In the genomic region with DNA sequence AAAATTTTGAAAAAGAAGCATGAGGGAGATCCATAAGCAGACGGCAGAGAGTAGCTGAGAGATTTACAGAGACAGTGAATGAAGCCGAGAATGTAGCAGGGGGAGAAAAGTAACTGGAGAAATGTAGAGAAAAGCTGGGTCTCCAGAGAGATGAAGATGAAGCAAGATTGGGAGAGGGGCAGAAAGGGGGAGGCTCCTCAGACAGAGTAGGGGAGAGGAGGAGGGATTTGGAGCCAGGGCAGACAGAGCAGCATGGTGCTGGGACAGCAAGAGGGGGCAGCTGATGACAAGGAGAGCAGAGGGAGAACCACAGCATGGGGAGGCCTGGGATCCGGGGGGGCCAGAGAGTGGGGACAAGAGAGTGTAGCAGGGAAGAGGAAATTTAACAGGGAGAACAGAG, we compare ENCODE assay signal across 8 cellular contexts. TPM values are rescaled to one million over a fixed set of nuclear protein-coding genes. Genes with fewer than 3 reads are reported as not detected.
DNase-seq lines count a peak whose midpoint lies in the region; ATAC-seq lines count a peak whose summit lies in the region.

No MANE protein-coding gene starts in this region.

- DNase-seq in stimulated activated naive CD8-positive, alpha-beta T cell treated with anti-CD3 and anti-CD28 coated beads, Interleukin-15, Interleukin-2, amounts not matched to agents 100 U/mL and 50 U/mL, for 24 hours: no peak
- no peak for DNase-seq in central memory CD8-positive, alpha-beta T cell (ENCODE audit: low spot score in 2 of 2)
- no peak for DNase-seq in SIG-M5 (lab: John Stamatoyannopoulos, UW)

- no peak for ATAC-seq in stimulated activated naive CD8-positive, alpha-beta T cell treated with anti-CD3 and anti-CD28 coated beads, Interleukin-15, Interleukin-2, amounts not matched to agents 100 U/mL and 50 U/mL, for 24 hours
- no peak for ATAC-seq in central memory CD8-positive, alpha-beta T cell (replicated peaks; ENCODE audit: extremely low read depth, poor library complexity, severe bottlenecking)
- ATAC-seq in HG02938 (IDR thresholded peaks at IDR 0.05; ENCODE audit: unreplicated experiment) (no peak), HG03045 (IDR thresholded peaks at IDR 0.05; ENCODE audit: unreplicated experiment) (no peak), GM18519 (IDR thresholded peaks at IDR 0.05; ENCODE audit: low FRiP score, unreplicated experiment) (no peak)

- H3K27me3 Mint-ChIP-seq in stimulated activated naive CD8-positive, alpha-beta T cell treated with anti-CD3 and anti-CD28 coated beads, Interleukin-15, Interleukin-2, amounts not matched to agents 100 ng/mL and 50 ng/mL, for 24 hours: no peaks in the 10 kb centered on the region
- no peaks in the 10 kb centered on the region for H3K27me3 Mint-ChIP-seq in central memory CD8-positive, alpha-beta T cell

- peaks cover 23% of the 10 kb centered on the region for H3K9me3 Mint-ChIP-seq in stimulated activated naive CD8-positive, alpha-beta T cell treated with anti-CD3 and anti-CD28 coated beads, Interleukin-15, Interleukin-2, amounts not matched to agents 100 ng/mL and 50 ng/mL, for 24 hours
- peaks cover 24% of the 10 kb centered on the region for H3K9me3 Mint-ChIP-seq in central memory CD8-positive, alpha-beta T cell

- 25 to 32% methylated on average over 3 of the region's 3 CpGs for WGBS in mesodermal cell (ENCODE audit: insufficient coverage in 2 of 2), 2 experiments

- H3K27ac Mint-ChIP-seq in stimulated activated naive CD8-positive, alpha-beta T cell treated with anti-CD3 and anti-CD28 coated beads, Interleukin-15, Interleukin-2, amounts not matched to agents 100 ng/mL and 50 ng/mL, for 24 hours: peak overlapping the region; percentile 86
- peak overlapping the region; percentile 97 for H3K27ac Mint-ChIP-seq in central memory CD8-positive, alpha-beta T cell (ENCODE audit: low read depth)

- H3K4me1 ChIP-seq in mesodermal cell (ENCODE audit: control insufficient read depth, insufficient read depth, low read length, poor library complexity, severe bottlenecking): no peaks in the 10 kb centered on the region

- H3K4me3 ChIP-seq in mesodermal cell (ENCODE audit: extremely low read depth, insufficient read depth, low read length, poor library complexity, severe bottlenecking): peak overlapping the region; percentile 79

- peak overlapping the region; percentile 91 for H3K27ac ChIP-seq in mesodermal cell (ENCODE audit: low read depth, low read length, severe bottlenecking)

- H3K9me3 ChIP-seq in mesodermal cell (ENCODE audit: control insufficient read depth, low read length): peaks cover 22% of the 10 kb centered on the region

- H3K4me1 Mint-ChIP-seq in stimulated activated naive CD8-positive, alpha-beta T cell treated with anti-CD3 and anti-CD28 coated beads, Interleukin-15, Interleukin-2, amounts not matched to agents 100 ng/mL and 50 ng/mL, for 24 hours (ENCODE audit: low read depth): peaks cover 12% of the 10 kb centered on the region
- peaks cover 17% of the 10 kb centered on the region for H3K4me1 Mint-ChIP-seq in central memory CD8-positive, alpha-beta T cell

- peak overlapping the region; percentile 88 for H3K4me3 Mint-ChIP-seq in stimulated activated naive CD8-positive, alpha-beta T cell treated with anti-CD3 and anti-CD28 coated beads, Interleukin-15, Interleukin-2, amounts not matched to agents 100 ng/mL and 50 ng/mL, for 24 hours
- H3K4me3 Mint-ChIP-seq in central memory CD8-positive, alpha-beta T cell: peak overlapping the region; percentile 93

- peaks cover 4% of the 10 kb centered on the region for H3K36me3 ChIP-seq in mesodermal cell (ENCODE audit: control insufficient read depth, insufficient read depth, low read length)

- H3K36me3 Mint-ChIP-seq in stimulated activated naive CD8-positive, alpha-beta T cell treated with anti-CD3 and anti-CD28 coated beads, Interleukin-15, Interleukin-2, amounts not matched to agents 100 ng/mL and 50 ng/mL, for 24 hours (ENCODE audit: low read depth): peaks cover 23% of the 10 kb centered on the region
- H3K36me3 Mint-ChIP-seq in central memory CD8-positive, alpha-beta T cell (ENCODE audit: insufficient read depth): peaks cover 12% of the 10 kb centered on the region

RNA-seq across cellular contexts. Expression of a gene that starts 0.9 kb away (rescaled TPM):
- polyA plus RNA-seq in mesodermal cell (2013, experiment 1 of 2): 7.7 TPM
- polyA plus RNA-seq in mesodermal cell (2013, experiment 2 of 2): 7.3 TPM

RNA-seq across cellular contexts. Expression of a gene that starts 32.7 kb away (rescaled TPM):
- 9.6 TPM for polyA plus RNA-seq in mesodermal cell (2013, experiment 1 of 2)
- 9.4 TPM for polyA plus RNA-seq in mesodermal cell (2013, experiment 2 of 2)

RNA-seq across cellular contexts. Expression of a gene that starts 40.0 kb away (rescaled TPM):
- polyA plus RNA-seq in mesodermal cell (2013, experiment 1 of 2): 7.8 TPM
- 10.2 TPM for polyA plus RNA-seq in mesodermal cell (2013, experiment 2 of 2)
